In the genomic region with DNA sequence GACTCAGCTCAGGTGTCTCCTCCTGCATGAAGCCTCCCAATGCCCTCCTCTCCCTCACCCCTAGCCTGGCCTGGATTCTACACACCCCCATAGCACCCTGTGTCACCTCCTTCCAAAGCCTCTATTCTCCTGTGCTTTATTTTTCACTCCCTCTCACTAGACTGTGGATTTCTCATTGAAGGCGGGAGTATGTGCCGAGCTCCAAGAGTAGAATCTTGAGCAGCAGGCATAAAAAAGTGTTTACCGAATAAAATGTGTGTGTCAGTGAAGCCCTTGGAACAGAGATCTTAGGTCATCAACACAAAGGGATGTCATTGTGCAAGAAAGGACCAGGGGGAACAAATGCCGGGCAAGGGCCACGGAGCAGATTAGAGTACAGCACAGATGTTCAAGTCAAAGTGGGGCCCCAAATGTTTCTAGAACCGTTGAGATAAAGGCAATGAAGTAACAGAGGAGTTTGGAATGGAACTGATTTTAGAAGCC, we compare ENCODE assay signal across 21 cellular contexts.
DNase-seq lines count a peak whose midpoint lies in the region; ATAC-seq, FAIRE-seq and TF ChIP-seq lines count a peak whose summit lies in the region.
"Had no signal": no experiment of that assay in that cellular context is flagged by ENCODE, and none has a peak within 500 bp of the region (broad histone marks: within the 10 kb centered on the region; RNA-seq: fewer than 3 reads in every experiment).

No MANE protein-coding gene starts in this region.

- TF ChIP-seq CTCF in SU-DHL-6 (IDR thresholded peaks at IDR 0.05; ENCODE audit: insufficient read depth, low read length, poor library complexity, severe bottlenecking) (no peak), left lung (IDR thresholded peaks at IDR 0.05) (no peak), stomach (IDR thresholded peaks at IDR 0.05) (no peak)

- H3K79me2 ChIP-seq in ACC112 (ENCODE audit: control insufficient read depth, insufficient read depth, low read length, unreplicated experiment) (no peaks in the 10 kb centered on the region), SU-DHL-6 (ENCODE audit: insufficient read depth, low read length) (no peaks in the 10 kb centered on the region)

- no peak overlapping the region for H3K4me2 ChIP-seq in SU-DHL-6 (ENCODE audit: low read depth, low read length, poor library complexity, severe bottlenecking)

- no peak overlapping the region for H3K27ac Mint-ChIP-seq in T-helper 17 cell
- H3K27ac Mint-ChIP-seq: activated naive CD8-positive, alpha-beta T cell treated with anti-CD3 and anti-CD28 coated beads, Interleukin-2, amount 10 ng/mL, durations not matched to agents 7 days and 5 days; activated T-helper 1 cell treated with anti-CD3 and anti-CD28 coated beads, Interleukin-12 subunit alpha, Interleukin-12 subunit beta, Interleukin-2, Interleukin-4 antibody, amounts not matched to agents 30 ng/mL and 10 ng/mL and 1 ng/mL, durations not matched to agents 14 hours and 24 hours and 36 hours had no signal

- no peaks in the 10 kb centered on the region for H3K36me3 ChIP-seq in ACC112 (ENCODE audit: insufficient read depth, low read length)
- H3K36me3 ChIP-seq in SU-DHL-6 (ENCODE audit: low read length): no peaks in the 10 kb centered on the region
- no peaks in the 10 kb centered on the region for H3K36me3 ChIP-seq in left lung
- H3K36me3 ChIP-seq in stomach: no peaks in the 10 kb centered on the region
- H3K36me3 ChIP-seq: Peyer's patch had no signal

- peaks cover 66% of the 10 kb centered on the region for H3K4me1 ChIP-seq in ACC112 (ENCODE audit: control insufficient read depth, insufficient read depth, low read length, unreplicated experiment)
- H3K4me1 ChIP-seq in left lung: peaks cover 44 to 70% of the 10 kb centered on the region in 2 donors
- peaks cover 24 to 58% (median 41%) of the 10 kb centered on the region in 4 donors for H3K4me1 ChIP-seq in stomach

- H4K20me1 ChIP-seq in SU-DHL-6 (ENCODE audit: low read depth, low read length): no peaks in the 10 kb centered on the region

- peaks cover 4% of the 10 kb centered on the region for H3K27me3 Mint-ChIP-seq in T-helper 17 cell
- H3K27me3 Mint-ChIP-seq: activated naive CD8-positive, alpha-beta T cell treated with anti-CD3 and anti-CD28 coated beads, Interleukin-2, amount 10 ng/mL, durations not matched to agents 7 days and 5 days; CD4-positive, alpha-beta memory T cell had no signal

- intact Hi-C loops in left lung (cut with DNase I) (loop anchor here in 1 of 2 donors (10.0 kb wide), 1 partner anchor 67 kb away; no protein-coding TSS in a partner anchor), stomach (cut with DNase I; ENCODE audit: low total_unique reads) (no loop called here)

- ATAC-seq in left lung: no peak
- ATAC-seq in T-helper 17 cell: no peak
- ATAC-seq: left cardiac atrium, mucosa of descending colon had no signal

- H3K9me3 ChIP-seq in SU-DHL-6 (ENCODE audit: insufficient read depth, low read length) (no peaks in the 10 kb centered on the region), left lung (no peaks in the 10 kb centered on the region), stomach (no peaks in the 10 kb centered on the region), T-helper 17 cell (ENCODE audit: control insufficient read depth, low read length, poor library complexity, severe bottlenecking) (no peaks in the 10 kb centered on the region)
- H3K9me3 ChIP-seq: mucosa of descending colon, Peyer's patch had no signal

- H3K4me3 ChIP-seq in ACC112 (ENCODE audit: low read depth, low read length): no peak overlapping the region
- H3K4me3 ChIP-seq in SU-DHL-6 (ENCODE audit: insufficient read depth, low read length, poor library complexity, severe bottlenecking): no peak overlapping the region
- no peak overlapping the region for H3K4me3 ChIP-seq in left lung
- no peak overlapping the region for H3K4me3 ChIP-seq in stomach
- H3K4me3 ChIP-seq: dorsolateral prefrontal cortex, mucosa of descending colon, Peyer's patch had no signal

- H2AFZ ChIP-seq in ACC112 (ENCODE audit: low read length, unreplicated experiment) (peak overlapping the region; percentile 28), SU-DHL-6 (ENCODE audit: low read depth, low read length, severe bottlenecking) (peak overlapping the region; percentile 24)

- no peak for FAIRE-seq in RCC 7860 (lab: Jason Lieb, UNC)
- FAIRE-seq: frontal cortex, GM12892 had no signal

- WGBS in stomach, 5 donors: 82 to 88% (median 84%) methylated on average over 6 of the region's 6 CpGs

- H3K4me1 Mint-ChIP-seq in T-helper 17 cell: peaks cover 20% of the 10 kb centered on the region

- no peak for TF ChIP-seq EP300 in stomach (IDR thresholded peaks at IDR 0.05)

- no peak for TF ChIP-seq POLR2A in stomach (IDR thresholded peaks at IDR 0.05)

- H3K27me3 ChIP-seq in ACC112 (ENCODE audit: insufficient read depth, low read length) (no peaks in the 10 kb centered on the region), SU-DHL-6 (ENCODE audit: low read length) (no peaks in the 10 kb centered on the region), left lung (no peaks in the 10 kb centered on the region), stomach (no peaks in the 10 kb centered on the region)
- H3K27me3 ChIP-seq: dorsolateral prefrontal cortex, Peyer's patch had no signal

- H3K36me3 Mint-ChIP-seq in T-helper 17 cell (ENCODE audit: low read depth): peaks cover 2% of the 10 kb centered on the region
- H3K36me3 Mint-ChIP-seq: activated naive CD8-positive, alpha-beta T cell treated with anti-CD3 and anti-CD28 coated beads, Interleukin-2, amount 10 ng/mL, durations not matched to agents 7 days and 5 days; CD4-positive, alpha-beta memory T cell had no signal

- no peak overlapping the region for H3K9ac ChIP-seq in SU-DHL-6 (ENCODE audit: low read length)

- no peaks in the 10 kb centered on the region for H3F3A ChIP-seq in SU-DHL-6 (ENCODE audit: insufficient read depth)

- no peaks in the 10 kb centered on the region for H3K9me2 ChIP-seq in SU-DHL-6 (replicated peaks; ENCODE audit: insufficient read depth, low read length)

- no peak overlapping the region for H3K4me3 Mint-ChIP-seq in T-helper 17 cell
- H3K4me3 Mint-ChIP-seq: activated naive CD8-positive, alpha-beta T cell treated with anti-CD3 and anti-CD28 coated beads, Interleukin-2, amount 10 ng/mL, durations not matched to agents 7 days and 5 days; activated T-helper 1 cell treated with anti-CD3 and anti-CD28 coated beads, Interleukin-12 subunit alpha, Interleukin-12 subunit beta, Interleukin-2, Interleukin-4 antibody, amounts not matched to agents 30 ng/mL and 10 ng/mL and 1 ng/mL, durations not matched to agents 14 hours and 24 hours and 36 hours; CD4-positive, alpha-beta memory T cell had no signal

- no peak for DNase-seq in left lung
- DNase-seq in stomach: no peak
- no peak for DNase-seq in NCI-H2227 treated with DMSO at 0.1 percent for 48 hours (lab: John Stamatoyannopoulos, UW)
- DNase-seq in NCI-H2029 treated with DMSO at 0.1 percent for 48 hours (lab: John Stamatoyannopoulos, UW): no peak
- DNase-seq in T-helper 17 cell: no peak
- no peak for DNase-seq in RCC 7860 (ENCODE audit: low spot score)
- DNase-seq: activated naive CD8-positive, alpha-beta T cell treated with anti-CD3 and anti-CD28 coated beads, Interleukin-2, amount 10 ng/mL, durations not matched to agents 7 days and 5 days; CD4-positive, alpha-beta memory T cell; dorsolateral prefrontal cortex; HCEC 1CT; left cardiac atrium; mucosa of descending colon; NCI-H1694; NCI-H226; Peyer's patch; stimulated activated CD4-positive, alpha-beta T cell treated with anti-CD3 and anti-CD28 coated beads, Interleukin-15, amount 100 ng/mL, for 24 hours had no signal

- H3K27ac ChIP-seq in ACC112 (ENCODE audit: low read depth, low read length) (no peak overlapping the region), SU-DHL-6 (ENCODE audit: low read depth, low read length) (no peak overlapping the region), left lung (peak overlapping the region; percentile 66 to 85), stomach (peak overlapping the region in 4 of 5 donors; percentile 67 to 77 (median 72))
- H3K27ac ChIP-seq: Peyer's patch had no signal

Comparison
In these comparisons a context has a peak if more than half of its experiments do, and no peak if none do; other contexts are left out.
1. H3K27ac ChIP-seq: peak in left lung (2 of 2) and stomach (4 of 5); none in ACC112 (single experiment) and SU-DHL-6 (single experiment).